Comparison of ENCODE assay signal across 1 cellular context in the genomic region with DNA sequence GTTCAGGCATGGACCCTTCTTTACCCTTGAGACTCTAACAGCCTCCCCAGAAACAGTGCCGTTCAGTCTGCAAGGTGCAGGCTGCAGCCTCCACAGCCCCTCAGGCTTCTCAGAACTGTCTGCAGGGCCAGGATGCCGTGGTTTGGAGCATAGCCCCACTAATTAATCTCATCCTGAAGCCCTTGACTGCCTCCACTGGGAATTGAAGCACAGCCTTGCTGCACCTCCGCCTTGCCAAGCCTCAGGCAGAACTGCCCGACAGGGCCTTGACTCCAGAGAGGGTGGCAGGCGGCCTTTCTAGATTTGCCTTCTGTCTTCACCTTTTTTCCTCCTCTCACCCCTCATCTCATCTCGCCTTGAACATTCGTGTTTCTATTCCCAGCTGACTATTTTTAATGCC.
TF ChIP-seq lines count a peak whose summit lies in the region.

No MANE protein-coding gene starts in this region.

TF ChIP-seq in IMR-90, 13 proteins besides CTCF, POLR2A, EP300 and RAD21 (continued from another document):
- TF ChIP-seq RCOR1 (IDR thresholded peaks at IDR 0.05; ENCODE audit: insufficient replicate concordance, low read length) (no peak), MAZ (IDR thresholded peaks at IDR 0.05; ENCODE audit: borderline replicate concordance, low read depth, low read length) (no peak), RFX5 (IDR thresholded peaks at IDR 0.05; ENCODE audit: low read depth, low read length) (no peak), FOS (IDR thresholded peaks at IDR 0.05; ENCODE audit: low read depth, low read length) (no peak), NFE2L2 (IDR thresholded peaks at IDR 0.05; ENCODE audit: low read depth, low read length) (no peak), SMC3 (IDR thresholded peaks at IDR 0.05; ENCODE audit: low read depth, low read length) (no peak)
